In genomic region chr15:41942886-41943285, GRCh38 we compare ENCODE assay signal across 18 cellular contexts. TPM values are rescaled to one million over a fixed set of nuclear protein-coding genes. Genes with fewer than 3 reads are reported as not detected.
DNase-seq lines count a peak whose midpoint lies in the region; ATAC-seq and TF ChIP-seq lines count a peak whose summit lies in the region.
"Had no signal": no experiment of that assay in that cellular context is flagged by ENCODE, and none has a peak within 500 bp of the region (broad histone marks: within the 10 kb centered on the region; RNA-seq: fewer than 3 reads in every experiment).

No MANE protein-coding gene starts in this region.

- H3K27me3 ChIP-seq in left ventricle myocardium inferior (ENCODE audit: low read depth) (no peaks in the 10 kb centered on the region), vagina (no peaks in the 10 kb centered on the region)
- H3K27me3 ChIP-seq: upper lobe of right lung had no signal

- no peak for TF ChIP-seq CTCF in left ventricle myocardium inferior (IDR thresholded peaks at IDR 0.05; ENCODE audit: borderline replicate concordance)
- no peak for TF ChIP-seq CTCF in vagina (IDR thresholded peaks at IDR 0.05)

- H3K36me3 ChIP-seq in left ventricle myocardium inferior (peaks cover 28% of the 10 kb centered on the region), vagina (no peaks in the 10 kb centered on the region)

- no peaks in the 10 kb centered on the region for H3K9me3 Mint-ChIP-seq in activated CD4-positive, alpha-beta memory T cell treated with anti-CD3 and anti-CD28 coated beads for 36 hours
- no peaks in the 10 kb centered on the region for H3K9me3 Mint-ChIP-seq in stimulated activated effector memory CD8-positive, alpha-beta T cell treated with anti-CD3 and anti-CD28 coated beads, Interleukin-12 subunit alpha, Interleukin-12 subunit beta, amount 100 ng/mL, for 72 hours
- H3K9me3 Mint-ChIP-seq: activated T-cell treated with anti-CD3 and anti-CD28 coated beads, Interleukin-2, amount 50 U/mL, for 4 hours; naive thymus-derived CD8-positive, alpha-beta T cell had no signal

- H3K27ac ChIP-seq in left ventricle myocardium inferior (replicated peaks): peak overlapping the region; percentile 89
- no peak overlapping the region for H3K27ac ChIP-seq in vagina
- H3K27ac ChIP-seq: PC-9 had no signal

- CTCF ChIA-PET in activated CD4-positive, alpha-beta memory T cell treated with anti-CD3 and anti-CD28 coated beads for 36 hours (lab: Charles Lee): no interaction called here

- H3K27me3 Mint-ChIP-seq in activated CD4-positive, alpha-beta memory T cell treated with anti-CD3 and anti-CD28 coated beads for 36 hours: no peaks in the 10 kb centered on the region
- H3K27me3 Mint-ChIP-seq: naive thymus-derived CD8-positive, alpha-beta T cell had no signal

- peaks cover 43% of the 10 kb centered on the region for H3K4me1 Mint-ChIP-seq in activated CD4-positive, alpha-beta memory T cell treated with anti-CD3 and anti-CD28 coated beads for 36 hours (ENCODE audit: low read depth)
- H3K4me1 Mint-ChIP-seq in stimulated activated effector memory CD8-positive, alpha-beta T cell treated with anti-CD3 and anti-CD28 coated beads, Interleukin-12 subunit alpha, Interleukin-12 subunit beta, amount 100 ng/mL, for 72 hours: peaks cover 34% of the 10 kb centered on the region

- ATAC-seq in Right ventricle myocardium inferior (no peak), sciatic nerve (no peak), GM21825 (IDR thresholded peaks at IDR 0.05; ENCODE audit: unreplicated experiment) (no peak)
- ATAC-seq in stimulated activated effector memory CD8-positive, alpha-beta T cell treated with anti-CD3 and anti-CD28 coated beads, Interleukin-12 subunit alpha, Interleukin-12 subunit beta, amount 100 ng/mL, for 72 hours: no peak
- ATAC-seq: activated CD4-positive, CD25-positive, alpha-beta regulatory T cell treated with anti-CD3 and anti-CD28 coated beads, Interleukin-2, amount 50 U/mL, for 24 hours; activated T-cell treated with anti-CD3 and anti-CD28 coated beads, Interleukin-2, amount 50 U/mL, for 4 hours; naive thymus-derived CD8-positive, alpha-beta T cell; upper lobe of right lung had no signal

- H3K36me3 Mint-ChIP-seq in activated CD4-positive, alpha-beta memory T cell treated with anti-CD3 and anti-CD28 coated beads for 36 hours: peaks cover 15% of the 10 kb centered on the region
- peaks cover 64% of the 10 kb centered on the region for H3K36me3 Mint-ChIP-seq in stimulated activated effector memory CD8-positive, alpha-beta T cell treated with anti-CD3 and anti-CD28 coated beads, Interleukin-12 subunit alpha, Interleukin-12 subunit beta, amount 100 ng/mL, for 72 hours

- DNase-seq in cardiac septum (ENCODE audit: low spot score) (peak; percentile 63), Right ventricle myocardium inferior (ENCODE audit: missing footprints) (no peak), left ventricle myocardium inferior (no peak), sciatic nerve (ENCODE audit: low spot score) (no peak), vagina (ENCODE audit: extremely low spot score in 2 of 2) (no peak)
- no peak for DNase-seq in activated CD4-positive, alpha-beta memory T cell treated with anti-CD3 and anti-CD28 coated beads for 36 hours
- no peak for DNase-seq in stimulated activated effector memory CD8-positive, alpha-beta T cell treated with anti-CD3 and anti-CD28 coated beads, Interleukin-12 subunit alpha, Interleukin-12 subunit beta, amount 100 ng/mL, for 72 hours (ENCODE audit: low spot score in 2 of 2)
- DNase-seq: activated T-cell treated with anti-CD3 and anti-CD28 coated beads, Interleukin-2, amount 50 U/mL, for 4 hours; amniotic stem cell; hippocampal formation; naive thymus-derived CD8-positive, alpha-beta T cell; NCI-H187; PC-9; stimulated activated CD4-positive, alpha-beta T cell treated with anti-CD3 and anti-CD28 coated beads, Interleukin-2, amount 100 ng/mL, for 48 hours; stimulated activated CD8-positive, alpha-beta memory T cell treated with anti-CD3 and anti-CD28 coated beads, Interleukin-4, amount 100 ng/mL, for 48 hours; upper lobe of right lung had no signal

- H3K4me3 Mint-ChIP-seq in activated CD4-positive, alpha-beta memory T cell treated with anti-CD3 and anti-CD28 coated beads for 36 hours: no peak overlapping the region
- no peak overlapping the region for H3K4me3 Mint-ChIP-seq in stimulated activated effector memory CD8-positive, alpha-beta T cell treated with anti-CD3 and anti-CD28 coated beads, Interleukin-12 subunit alpha, Interleukin-12 subunit beta, amount 100 ng/mL, for 72 hours
- H3K4me3 Mint-ChIP-seq: activated T-cell treated with anti-CD3 and anti-CD28 coated beads, Interleukin-2, amount 50 U/mL, for 4 hours; naive thymus-derived CD8-positive, alpha-beta T cell had no signal

- H3K9me3 ChIP-seq in left ventricle myocardium inferior (replicated peaks) (no peaks in the 10 kb centered on the region), vagina (no peaks in the 10 kb centered on the region)
- H3K9me3 ChIP-seq: upper lobe of right lung had no signal

- POLR2A ChIA-PET in activated CD4-positive, alpha-beta memory T cell treated with anti-CD3 and anti-CD28 coated beads for 36 hours (lab: Charles Lee): interaction anchor here (5.8 kb wide), 1 partner anchor 29 kb away, joined by 63 read pairs; the partner anchor contains the start of gene EHD4

- H3K4me3 ChIP-seq in left ventricle myocardium inferior (no peak overlapping the region), vagina (no peak overlapping the region)
- H3K4me3 ChIP-seq: PC-9, upper lobe of right lung had no signal

- intact Hi-C loops in cardiac septum (cut with DNase I) (no loop called here), Right ventricle myocardium inferior (cut with DNase I) (no loop called here), left ventricle myocardium inferior (cut with micrococcal nuclease) (no loop called here), sciatic nerve (cut with DNase I) (no loop called here), vagina (cut with DNase I) (no loop called here)
- intact Hi-C loops in activated CD4-positive, alpha-beta memory T cell treated with anti-CD3 and anti-CD28 coated beads for 36 hours (cut with micrococcal nuclease): no loop called here

- TF ChIP-seq POLR2A in vagina (IDR thresholded peaks at IDR 0.05): no peak

- peak overlapping the region; percentile 35 for H3K27ac Mint-ChIP-seq in activated CD4-positive, alpha-beta memory T cell treated with anti-CD3 and anti-CD28 coated beads for 36 hours
- peak overlapping the region; percentile 68 for H3K27ac Mint-ChIP-seq in stimulated activated effector memory CD8-positive, alpha-beta T cell treated with anti-CD3 and anti-CD28 coated beads, Interleukin-12 subunit alpha, Interleukin-12 subunit beta, amount 100 ng/mL, for 72 hours

- H3K4me1 ChIP-seq in left ventricle myocardium inferior (peaks cover 99% of the 10 kb centered on the region), vagina (peaks cover 39% of the 10 kb centered on the region)

RNA-seq across cellular contexts. Expression of gene EHD4, which starts 29.5 kb away (rescaled TPM):
- total RNA-seq in cardiac septum (42.2 TPM), Right ventricle myocardium inferior (55.5 TPM), left ventricle myocardium inferior (46.4 TPM), sciatic nerve (27.3 TPM), vagina (24.6 TPM)
- 10 to 100 TPM; 43.6 to 45.0 TPM for total RNA-seq in activated CD4-positive, alpha-beta memory T cell treated with anti-CD3 and anti-CD28 coated beads for 36 hours

RNA-seq across cellular contexts. Expression of gene SPTBN5, which starts 49.0 kb away (rescaled TPM):
- total RNA-seq in cardiac septum (2.4 TPM), Right ventricle myocardium inferior (3.5 TPM), left ventricle myocardium inferior (2.7 TPM), sciatic nerve (35.0 TPM), vagina (0.49 TPM)
- total RNA-seq in activated CD4-positive, alpha-beta memory T cell treated with anti-CD3 and anti-CD28 coated beads for 36 hours: 1 to 10 TPM in 1 of 2 experiments, under 1 TPM in 1; 0.88 to 1.6 TPM
